Comparison of ENCODE assay signal across 8 cellular contexts in the genomic region with DNA sequence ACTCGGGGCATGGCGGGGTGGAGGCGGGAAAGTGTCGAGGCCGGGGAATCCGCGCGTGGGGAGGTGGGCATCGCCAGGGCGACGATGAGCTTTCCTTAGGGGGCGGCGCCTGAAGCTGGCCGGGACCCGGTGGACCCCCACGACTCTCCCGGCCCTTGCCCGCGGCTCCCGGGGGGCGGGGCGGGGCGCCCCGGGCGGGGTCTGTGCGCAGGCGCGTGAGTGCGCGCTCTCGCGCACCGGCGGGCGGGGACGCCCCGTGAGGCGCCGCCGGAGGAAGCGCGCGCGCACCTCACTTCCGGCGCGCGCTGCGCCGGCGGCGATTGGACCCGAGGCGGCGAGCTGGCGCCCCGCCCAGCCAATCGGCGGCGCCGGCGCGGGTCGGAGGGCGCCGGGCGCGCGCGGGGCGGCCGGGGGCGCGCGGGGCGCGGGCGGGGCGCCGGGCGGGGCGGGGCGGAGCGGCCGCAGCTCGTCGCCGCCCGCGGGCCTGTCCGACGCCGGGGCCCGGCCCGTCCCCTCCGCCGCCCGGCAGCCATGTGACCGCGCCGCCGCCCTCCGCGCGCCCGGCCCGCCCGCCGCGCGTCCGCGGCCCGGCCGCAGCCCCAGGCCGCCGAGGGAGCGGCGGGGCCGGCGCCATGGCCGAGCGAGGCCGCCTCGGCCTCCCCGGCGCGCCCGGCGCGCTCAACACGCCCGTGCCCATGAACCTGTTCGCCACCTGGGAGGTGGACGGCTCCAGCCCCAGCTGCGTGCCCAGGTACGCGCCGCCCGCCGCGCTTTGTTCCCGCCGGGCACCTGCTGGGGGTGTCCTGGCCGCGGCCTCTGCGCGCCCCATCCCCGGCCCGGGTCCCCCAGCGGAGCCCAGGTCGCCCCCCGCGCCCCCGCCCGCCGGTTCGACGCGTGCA. TPM values are rescaled to one million over a fixed set of nuclear protein-coding genes. Genes with fewer than 3 reads are reported as not detected.
A peak's percentile ranks its signal among the peaks of the same experiment; 100 is the strongest.
DNase-seq lines count a peak whose midpoint lies in the region; ATAC-seq and TF ChIP-seq lines count a peak whose summit lies in the region.

A gene (plus strand): TSS at position 462 of the 899 bp plus-strand sequence. CDS start 171 bp downstream, at position 633.

- peak within 1 kb of the TSS; percentile 72 for H3K4me3 ChIP-seq in choroid plexus epithelial cell (ENCODE audit: low read depth, low read length)

- TF ChIP-seq CTCF in choroid plexus epithelial cell (conservative IDR thresholded peaks at IDR 0.05; ENCODE audit: low read depth, low read length), result no peak

- peak; percentile 43 for ATAC-seq in GM18517 (IDR thresholded peaks at IDR 0.05; ENCODE audit: unreplicated experiment)
- ATAC-seq in HG03039 (IDR thresholded peaks at IDR 0.05; ENCODE audit: unreplicated experiment), result peak; percentile 70

- DNase-seq in A172 (ENCODE audit: low spot score) (no peak), NCI-H2171 treated with DMSO at 0.1 percent for 48 hours (lab: John Stamatoyannopoulos, UW) (peak; percentile 77), choroid plexus epithelial cell (ENCODE audit: low read depth) (peak; percentile 88), kidney tubule cell (ENCODE audit: low spot score) (peak; percentile 93)
- peak; percentile 68 for DNase-seq in activated CD4-positive, alpha-beta T cell treated with anti-CD3 and anti-CD28 coated beads for 1 hour
- DNase-seq in stimulated activated CD4-positive, alpha-beta T cell treated with anti-CD3 and anti-CD28 coated beads, Interleukin-1b, Interleukin-23, amount 100 ng/mL, for 1 hour (ENCODE audit: low read depth in 2 of 2), result peak; percentile 55 to 57

RNA-seq across cellular contexts. Expression of the gene that starts here (rescaled TPM):
- 29.8 and 35.9 TPM in 2 replicates for total RNA-seq in A172 (2014; rRNA removed; shearing (Covaris generic))
